Comparison of ENCODE assay signal across 1 cellular context in genomic region chr1:203861379-203862184, GRCh38.
A peak's percentile ranks its signal among the peaks of the same experiment; 100 is the strongest.
TF ChIP-seq lines count a peak whose summit lies in the region.

Gene SNRPE (plus strand): TSS chr1:203861599. CDS start chr1:203861660, 61 bp downstream.

TF ChIP-seq in GM12878, 131 proteins besides CTCF, POLR2A, EP300 and RAD21 (continued from another document):
- 0 out of 2 replicates have a peak, but pooled peaks have one; percentile 6 for TF ChIP-seq ZBTB4 (CRISPR knock-in tag; IDR thresholded peaks at IDR 0.05)
- TF ChIP-seq EZH2 (IDR thresholded peaks at IDR 0.05; ENCODE audit: borderline replicate concordance, control insufficient read depth, low read depth, low read length) = no peak
- TF ChIP-seq POLR2AphosphoS5 (IDR thresholded peaks at IDR 0.05; ENCODE audit: low read length) = peak; percentile 95
- peak; percentile 82 for TF ChIP-seq ESRRA (IDR thresholded peaks at IDR 0.05; ENCODE audit: low read length)
